Comparison of ENCODE assay signal across 8 cellular contexts in genomic region chr12:102484017-102484731, GRCh38. TPM values are rescaled to one million over a fixed set of nuclear protein-coding genes. Genes with fewer than 3 reads are reported as not detected.
DNase-seq lines count a peak whose midpoint lies in the region; ATAC-seq and TF ChIP-seq lines count a peak whose summit lies in the region.

No MANE protein-coding gene starts in this region.

- ATAC-seq in GM18868 (IDR thresholded peaks at IDR 0.05; ENCODE audit: unreplicated experiment) (peak; percentile 69), HG03103 (IDR thresholded peaks at IDR 0.05; ENCODE audit: low read depth, unreplicated experiment) (peak; percentile 55)

- TF ChIP-seq POLR2A in esophagus squamous epithelium (IDR thresholded peaks at IDR 0.05) = no peak

- H3K27me3 Mint-ChIP-seq in nephron progenitor cell (ENCODE audit: low read depth, poor library complexity) = peaks cover 9% of the 10 kb centered on the region

- H3K4me3 ChIP-seq in esophagus squamous epithelium = peak overlapping the region in 3 of 4 donors; percentile 15 to 50 (median 31)

- intact Hi-C loops in esophagus squamous epithelium (cut with DNase I) = no loop called here

- H3K4me1 ChIP-seq in esophagus squamous epithelium = peaks cover 0 to 33% (median 2%) of the 10 kb centered on the region in 3 donors

- H3K4me3 Mint-ChIP-seq in nephron progenitor cell = no peak overlapping the region

- no peak overlapping the region for H3K27ac Mint-ChIP-seq in nephron progenitor cell

- WGBS in esophagus squamous epithelium, 2 donors = 16 to 20% methylated on average over 14 of the region's 14 CpGs

- no peaks in the 10 kb centered on the region for H3K36me3 ChIP-seq in esophagus squamous epithelium

- DNase-seq in Ammon's horn (ENCODE audit: low spot score) (peak; percentile 69), NCI-H82 (lab: John Stamatoyannopoulos, UW) (peak; percentile 74), esophagus squamous epithelium (lab: John Stamatoyannopoulos, UW) (no peak), nephron progenitor cell (peak; percentile 58), stromal cell of bone marrow (ENCODE audit: low read depth) (peak; percentile 82)
- peak; percentile 45 for DNase-seq in activated CD8-positive, alpha-beta memory T cell treated with anti-CD3 and anti-CD28 coated beads, Interleukin-2, amount 50 U/mL, for 4 hours

- TF ChIP-seq CTCF in esophagus squamous epithelium (IDR thresholded peaks at IDR 0.05) = peak; percentile 69 to 92 (median 77)
- TF ChIP-seq CTCF in nephron progenitor cell (IDR thresholded peaks at IDR 0.05) = peak; percentile 92

- peaks cover 11% of the 10 kb centered on the region for H3K4me1 Mint-ChIP-seq in nephron progenitor cell

- no peaks in the 10 kb centered on the region for H3K27me3 ChIP-seq in esophagus squamous epithelium

- peaks cover 5% of the 10 kb centered on the region for H3K36me3 Mint-ChIP-seq in nephron progenitor cell (ENCODE audit: low read depth)

- H3K27ac ChIP-seq in esophagus squamous epithelium = peak overlapping the region; percentile 6 to 74 (median 43)

- peaks cover 14% of the 10 kb centered on the region for H3K9me3 Mint-ChIP-seq in nephron progenitor cell

- H3K9me3 ChIP-seq in esophagus squamous epithelium = no peaks in the 10 kb centered on the region

RNA-seq across cellular contexts. Expression of gene IGF1, which starts 3.8 kb away (rescaled TPM):
- 10 to 100 TPM in 1 of 4 donors, 1 to 10 TPM in 2, under 1 TPM in 1; 0.23 to 36.3 (median 5.6) TPM for total RNA-seq in esophagus squamous epithelium
